20 cellular contexts compared by ENCODE assay signal in the genomic region with DNA sequence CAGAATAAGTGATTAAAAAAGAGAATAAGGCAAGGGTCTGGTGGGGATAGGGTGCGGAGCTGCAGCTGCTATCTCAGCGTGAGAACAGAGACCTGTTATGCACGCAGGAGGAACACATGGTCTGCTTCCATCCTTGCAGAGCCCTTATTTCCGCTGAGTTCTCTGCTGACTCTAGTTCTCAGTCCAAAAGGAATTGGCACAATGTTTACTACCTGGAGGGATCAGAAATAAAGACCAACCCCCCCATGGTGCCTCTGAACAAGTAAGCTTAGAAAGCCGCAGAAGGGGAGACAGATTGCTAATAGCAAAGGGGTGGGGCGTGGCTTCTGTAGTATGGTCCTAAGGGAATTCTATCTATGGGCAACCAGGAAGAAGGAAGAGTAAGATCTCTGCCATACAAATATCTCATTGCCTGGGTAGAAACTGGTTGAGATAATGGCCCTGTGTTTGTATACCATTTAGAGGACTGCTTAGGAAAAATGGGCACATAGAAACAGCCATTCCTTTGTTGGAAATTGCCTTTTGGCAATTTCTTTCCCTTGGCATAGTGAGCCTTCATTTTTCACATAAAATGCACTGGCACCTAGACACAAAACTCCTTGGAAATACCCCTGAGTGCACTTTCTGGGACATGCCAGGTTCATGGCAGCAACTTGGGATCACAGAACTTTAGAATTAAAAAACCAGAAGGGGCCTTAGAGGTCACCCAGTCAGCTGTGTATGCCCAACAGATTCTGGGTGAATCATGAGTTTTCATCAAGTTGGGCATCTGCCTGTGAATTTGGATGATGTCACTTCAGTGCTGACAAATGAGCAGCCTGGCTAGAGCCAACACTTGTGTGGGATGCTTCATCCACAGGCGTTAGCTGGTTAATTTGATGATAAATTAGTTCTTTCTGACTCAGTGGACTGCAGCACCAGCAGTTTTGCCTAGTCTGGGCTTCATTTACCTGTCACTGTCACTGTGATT.
A peak's percentile ranks its signal among the peaks of the same experiment; 100 is the strongest.
DNase-seq lines count a peak whose midpoint lies in the region; ATAC-seq and TF ChIP-seq lines count a peak whose summit lies in the region.
"Had no signal": no experiment of that assay in that cellular context is flagged by ENCODE, and none has a peak within 500 bp of the region (broad histone marks: within the 10 kb centered on the region; RNA-seq: fewer than 3 reads in every experiment).

No MANE protein-coding gene starts in this region.

- no peaks in the 10 kb centered on the region for H3K9me3 ChIP-seq in tibial artery
- H3K9me3 ChIP-seq: esophagus squamous epithelium, spleen, uterus had no signal

- in situ Hi-C loops in KBM-7 (cut with MboI; ENCODE audit: low pct_unique_long_range_greater_than_20kb, low sequenced_read_pairs): no loop called here

- peaks cover 0 to 2% (median 0%) of the 10 kb centered on the region in 4 donors for H3K4me1 ChIP-seq in tibial artery
- H3K4me1 ChIP-seq: esophagus squamous epithelium, spleen, uterus had no signal

- H3K4me3 ChIP-seq in tibial artery: no peak overlapping the region
- H3K4me3 ChIP-seq: dorsolateral prefrontal cortex, esophagus squamous epithelium, spleen, uterus had no signal

- H3K36me3 ChIP-seq in tibial artery: no peaks in the 10 kb centered on the region
- H3K36me3 ChIP-seq: esophagus squamous epithelium, spleen, uterus had no signal

- H3K27ac ChIP-seq in tibial artery: no peak overlapping the region
- H3K27ac ChIP-seq: esophagus squamous epithelium, spleen, uterus had no signal

- no peak for ATAC-seq in HG03097 (IDR thresholded peaks at IDR 0.05; ENCODE audit: low FRiP score, unreplicated experiment)
- ATAC-seq: activated CD8-positive, alpha-beta memory T cell treated with anti-CD3 and anti-CD28 coated beads, Interleukin-2, amount 10 ng/mL, durations not matched to agents 7 days and 5 days; Panc1 had no signal

- peak; percentile 43 for DNase-seq in D341Med (ENCODE audit: low spot score)
- DNase-seq in NCI-H1436 (lab: John Stamatoyannopoulos, UW): peak; percentile 81
- peak; percentile 86 for DNase-seq in NCI-H82 treated with DMSO at 0.1 percent for 48 hours (lab: John Stamatoyannopoulos, UW; ENCODE audit: unreplicated experiment)
- peak; percentile 13 for DNase-seq in kidney tubule cell (ENCODE audit: low spot score)
- DNase-seq in activated naive CD4-positive, alpha-beta T cell treated with anti-CD3 and anti-CD28 coated beads, Interleukin-2, amount 50 U/mL, for 16 hours: no peak
- no peak for DNase-seq in KBM-7
- no peak for DNase-seq in tibial artery
- DNase-seq: activated CD8-positive, alpha-beta memory T cell treated with anti-CD3 and anti-CD28 coated beads, Interleukin-2, amount 10 ng/mL, durations not matched to agents 7 days and 5 days; activated gamma-delta T cell treated with Interleukin-2 at 50 U/mL for 16 hours; esophagus squamous epithelium; Karpas-422; left cardiac atrium; NCI-H345; posterior cingulate gyrus; spleen; stimulated activated naive CD4-positive, alpha-beta T cell treated with Interleukin-2 at 50 U/mL for 16 hours; uterus had no signal

- no peak for TF ChIP-seq CTCF in tibial artery (IDR thresholded peaks at IDR 0.05)

- H3K27me3 ChIP-seq in tibial artery: peaks cover 0 to 4% of the 10 kb centered on the region in 2 donors
- H3K27me3 ChIP-seq: dorsolateral prefrontal cortex, uterus had no signal

- intact Hi-C loops in tibial artery (cut with DNase I; ENCODE audit: low total_unique reads): no loop called here

Comparison
In these comparisons a context has a peak if more than half of its experiments do, and no peak if none do; other contexts are left out.
1. DNase-seq: peak in D341Med (single experiment), NCI-H1436 (single experiment), NCI-H82 treated with DMSO at 0.1 percent for 48 hours (single experiment) and kidney tubule cell (single experiment); none in activated naive CD4-positive, alpha-beta T cell treated with anti-CD3 and anti-CD28 coated beads, Interleukin-2, amount 50 U/mL, for 16 hours (single experiment), KBM-7 (single experiment) and tibial artery (0 of 2).